Comparison of ENCODE assay signal across 1 cellular context in genomic region chr19:1290245-1290698, GRCh38.
TF ChIP-seq lines count a peak whose summit lies in the region.

No MANE protein-coding gene starts in this region.

TF ChIP-seq in HepG2, 621 proteins besides CTCF, POLR2A, EP300 and RAD21 (continues in another document):
- no peak for TF ChIP-seq ZNF343 (CRISPR knock-in tag; IDR thresholded peaks at IDR 0.05)
- TF ChIP-seq, protein P1, sequence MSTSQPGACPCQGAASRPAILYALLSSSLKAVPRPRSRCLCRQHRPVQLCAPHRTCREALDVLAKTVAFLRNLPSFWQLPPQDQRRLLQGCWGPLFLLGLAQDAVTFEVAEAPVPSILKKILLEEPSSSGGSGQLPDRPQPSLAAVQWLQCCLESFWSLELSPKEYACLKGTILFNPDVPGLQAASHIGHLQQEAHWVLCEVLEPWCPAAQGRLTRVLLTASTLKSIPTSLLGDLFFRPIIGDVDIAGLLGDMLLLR (CRISPR knock-in tag; IDR thresholded peaks at IDR 0.05): peak; percentile 9; the same call in 1 of the 2 replicates
- no peak for TF ChIP-seq ARID4A (CRISPR knock-in tag; IDR thresholded peaks at IDR 0.05; ENCODE audit: borderline replicate concordance)
- TF ChIP-seq ZSCAN29 (CRISPR knock-in tag; conservative IDR thresholded peaks at IDR 0.05): no peak
- no peak for TF ChIP-seq ZNF3 (CRISPR knock-in tag; IDR thresholded peaks at IDR 0.05)
- TF ChIP-seq, protein P2, sequence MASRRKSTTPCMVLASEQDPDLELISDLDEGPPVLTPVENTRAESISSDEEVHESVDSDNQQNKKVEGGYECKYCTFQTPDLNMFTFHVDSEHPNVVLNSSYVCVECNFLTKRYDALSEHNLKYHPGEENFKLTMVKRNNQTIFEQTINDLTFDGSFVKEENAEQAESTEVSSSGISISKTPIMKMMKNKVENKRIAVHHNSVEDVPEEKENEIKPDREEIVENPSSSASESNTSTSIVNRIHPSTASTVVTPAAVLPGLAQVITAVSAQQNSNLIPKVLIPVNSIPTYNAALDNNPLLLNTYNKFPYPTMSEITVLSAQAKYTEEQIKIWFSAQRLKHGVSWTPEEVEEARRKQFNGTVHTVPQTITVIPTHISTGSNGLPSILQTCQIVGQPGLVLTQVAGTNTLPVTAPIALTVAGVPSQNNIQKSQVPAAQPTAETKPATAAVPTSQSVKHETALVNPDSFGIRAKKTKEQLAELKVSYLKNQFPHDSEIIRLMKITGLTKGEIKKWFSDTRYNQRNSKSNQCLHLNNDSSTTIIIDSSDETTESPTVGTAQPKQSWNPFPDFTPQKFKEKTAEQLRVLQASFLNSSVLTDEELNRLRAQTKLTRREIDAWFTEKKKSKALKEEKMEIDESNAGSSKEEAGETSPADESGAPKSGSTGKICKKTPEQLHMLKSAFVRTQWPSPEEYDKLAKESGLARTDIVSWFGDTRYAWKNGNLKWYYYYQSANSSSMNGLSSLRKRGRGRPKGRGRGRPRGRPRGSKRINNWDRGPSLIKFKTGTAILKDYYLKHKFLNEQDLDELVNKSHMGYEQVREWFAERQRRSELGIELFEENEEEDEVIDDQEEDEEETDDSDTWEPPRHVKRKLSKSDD (CRISPR knock-in tag; IDR thresholded peaks at IDR 0.05; ENCODE audit: low read depth): no peak
- TF ChIP-seq ZNF136 (CRISPR knock-in tag; IDR thresholded peaks at IDR 0.05; ENCODE audit: low read depth): 0 out of 2 replicates have a peak, but pooled peaks have one; percentile 10
- 0 out of 2 replicates have a peak, but pooled peaks have one; percentile 54 for TF ChIP-seq ZC3H4 (CRISPR knock-in tag; IDR thresholded peaks at IDR 0.05; ENCODE audit: borderline replicate concordance)
- TF ChIP-seq SP2 (CRISPR knock-in tag; IDR thresholded peaks at IDR 0.05): no peak
- TF ChIP-seq KDM5A (IDR thresholded peaks at IDR 0.05; ENCODE audit: borderline replicate concordance, low read length): no peak
- no peak for TF ChIP-seq ZNF10 (CRISPR knock-in tag; IDR thresholded peaks at IDR 0.05; ENCODE audit: borderline replicate concordance, low read depth)
- no peak for TF ChIP-seq RXRA (CRISPR knock-in tag; IDR thresholded peaks at IDR 0.05)
- 0 out of 2 replicates have a peak, but pooled peaks have one; percentile 1 for TF ChIP-seq CAMTA2 (CRISPR knock-in tag; IDR thresholded peaks at IDR 0.05; ENCODE audit: borderline replicate concordance)
- no peak for TF ChIP-seq RFXANK (CRISPR knock-in tag; IDR thresholded peaks at IDR 0.05)
- no peak for TF ChIP-seq NRL (CRISPR knock-in tag; IDR thresholded peaks at IDR 0.05; ENCODE audit: borderline replicate concordance)
- TF ChIP-seq, protein P3, sequence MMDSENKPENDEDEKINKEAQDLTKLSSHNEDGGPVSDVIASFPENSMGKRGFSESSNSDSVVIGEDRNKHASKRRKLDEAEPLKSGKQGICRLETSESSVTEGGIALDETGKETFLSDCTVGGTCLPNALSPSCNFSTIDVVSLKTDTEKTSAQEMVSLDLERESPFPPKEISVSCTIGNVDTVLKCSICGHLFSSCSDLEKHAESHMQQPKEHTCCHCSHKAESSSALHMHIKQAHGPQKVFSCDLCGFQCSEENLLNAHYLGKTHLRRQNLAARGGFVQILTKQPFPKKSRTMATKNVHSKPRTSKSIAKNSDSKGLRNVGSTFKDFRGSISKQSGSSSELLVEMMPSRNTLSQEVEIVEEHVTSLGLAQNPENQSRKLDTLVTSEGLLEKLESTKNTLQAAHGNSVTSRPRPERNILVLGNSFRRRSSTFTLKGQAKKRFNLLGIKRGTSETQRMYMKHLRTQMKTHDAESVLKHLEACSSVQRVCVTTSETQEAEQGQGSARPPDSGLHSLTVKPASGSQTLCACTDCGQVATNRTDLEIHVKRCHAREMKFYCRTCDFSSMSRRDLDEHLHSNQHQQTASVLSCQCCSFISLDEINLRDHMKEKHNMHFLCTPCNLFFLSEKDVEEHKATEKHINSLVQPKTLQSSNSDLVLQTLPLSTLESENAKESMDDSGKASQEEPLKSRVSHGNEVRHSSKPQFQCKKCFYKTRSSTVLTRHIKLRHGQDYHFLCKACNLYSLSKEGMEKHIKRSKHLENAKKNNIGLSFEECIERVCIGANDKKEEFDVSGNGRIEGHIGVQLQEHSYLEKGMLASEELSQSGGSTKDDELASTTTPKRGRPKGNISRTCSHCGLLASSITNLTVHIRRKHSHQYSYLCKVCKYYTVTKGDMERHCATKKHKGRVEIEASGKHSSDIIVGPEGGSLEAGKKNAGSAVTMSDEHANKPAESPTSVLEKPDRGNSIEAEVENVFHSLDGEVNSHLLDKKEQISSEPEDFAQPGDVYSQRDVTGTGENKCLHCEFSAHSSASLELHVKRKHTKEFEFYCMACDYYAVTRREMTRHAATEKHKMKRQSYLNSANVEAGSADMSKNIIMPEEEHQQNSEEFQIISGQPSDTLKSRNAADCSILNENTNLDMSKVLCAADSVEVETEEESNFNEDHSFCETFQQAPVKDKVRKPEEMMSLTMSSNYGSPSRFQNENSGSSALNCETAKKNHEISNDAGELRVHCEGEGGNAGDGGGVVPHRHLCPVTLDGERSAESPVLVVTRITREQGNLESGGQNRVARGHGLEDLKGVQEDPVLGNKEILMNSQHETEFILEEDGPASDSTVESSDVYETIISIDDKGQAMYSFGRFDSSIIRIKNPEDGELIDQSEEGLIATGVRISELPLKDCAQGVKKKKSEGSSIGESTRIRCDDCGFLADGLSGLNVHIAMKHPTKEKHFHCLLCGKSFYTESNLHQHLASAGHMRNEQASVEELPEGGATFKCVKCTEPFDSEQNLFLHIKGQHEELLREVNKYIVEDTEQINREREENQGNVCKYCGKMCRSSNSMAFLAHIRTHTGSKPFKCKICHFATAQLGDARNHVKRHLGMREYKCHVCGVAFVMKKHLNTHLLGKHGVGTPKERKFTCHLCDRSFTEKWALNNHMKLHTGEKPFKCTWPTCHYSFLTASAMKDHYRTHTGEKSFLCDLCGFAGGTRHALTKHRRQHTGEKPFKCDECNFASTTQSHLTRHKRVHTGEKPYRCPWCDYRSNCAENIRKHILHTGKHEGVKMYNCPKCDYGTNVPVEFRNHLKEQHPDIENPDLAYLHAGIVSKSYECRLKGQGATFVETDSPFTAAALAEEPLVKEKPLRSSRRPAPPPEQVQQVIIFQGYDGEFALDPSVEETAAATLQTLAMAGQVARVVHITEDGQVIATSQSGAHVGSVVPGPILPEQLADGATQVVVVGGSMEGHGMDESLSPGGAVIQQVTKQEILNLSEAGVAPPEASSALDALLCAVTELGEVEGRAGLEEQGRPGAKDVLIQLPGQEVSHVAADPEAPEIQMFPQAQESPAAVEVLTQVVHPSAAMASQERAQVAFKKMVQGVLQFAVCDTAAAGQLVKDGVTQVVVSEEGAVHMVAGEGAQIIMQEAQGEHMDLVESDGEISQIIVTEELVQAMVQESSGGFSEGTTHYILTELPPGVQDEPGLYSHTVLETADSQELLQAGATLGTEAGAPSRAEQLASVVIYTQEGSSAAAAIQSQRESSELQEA (CRISPR knock-in tag; IDR thresholded peaks at IDR 0.05; ENCODE audit: not compliant biosample characterization): peak; percentile 38
- TF ChIP-seq MYC (CRISPR knock-in tag; IDR thresholded peaks at IDR 0.05; ENCODE audit: borderline replicate concordance): no peak
- no peak for TF ChIP-seq MIXL1 (CRISPR knock-in tag; IDR thresholded peaks at IDR 0.05)
- no peak; the same call in 1 of the 2 replicates for TF ChIP-seq ZNF709 (CRISPR knock-in tag; IDR thresholded peaks at IDR 0.05)
- TF ChIP-seq, protein P4, sequence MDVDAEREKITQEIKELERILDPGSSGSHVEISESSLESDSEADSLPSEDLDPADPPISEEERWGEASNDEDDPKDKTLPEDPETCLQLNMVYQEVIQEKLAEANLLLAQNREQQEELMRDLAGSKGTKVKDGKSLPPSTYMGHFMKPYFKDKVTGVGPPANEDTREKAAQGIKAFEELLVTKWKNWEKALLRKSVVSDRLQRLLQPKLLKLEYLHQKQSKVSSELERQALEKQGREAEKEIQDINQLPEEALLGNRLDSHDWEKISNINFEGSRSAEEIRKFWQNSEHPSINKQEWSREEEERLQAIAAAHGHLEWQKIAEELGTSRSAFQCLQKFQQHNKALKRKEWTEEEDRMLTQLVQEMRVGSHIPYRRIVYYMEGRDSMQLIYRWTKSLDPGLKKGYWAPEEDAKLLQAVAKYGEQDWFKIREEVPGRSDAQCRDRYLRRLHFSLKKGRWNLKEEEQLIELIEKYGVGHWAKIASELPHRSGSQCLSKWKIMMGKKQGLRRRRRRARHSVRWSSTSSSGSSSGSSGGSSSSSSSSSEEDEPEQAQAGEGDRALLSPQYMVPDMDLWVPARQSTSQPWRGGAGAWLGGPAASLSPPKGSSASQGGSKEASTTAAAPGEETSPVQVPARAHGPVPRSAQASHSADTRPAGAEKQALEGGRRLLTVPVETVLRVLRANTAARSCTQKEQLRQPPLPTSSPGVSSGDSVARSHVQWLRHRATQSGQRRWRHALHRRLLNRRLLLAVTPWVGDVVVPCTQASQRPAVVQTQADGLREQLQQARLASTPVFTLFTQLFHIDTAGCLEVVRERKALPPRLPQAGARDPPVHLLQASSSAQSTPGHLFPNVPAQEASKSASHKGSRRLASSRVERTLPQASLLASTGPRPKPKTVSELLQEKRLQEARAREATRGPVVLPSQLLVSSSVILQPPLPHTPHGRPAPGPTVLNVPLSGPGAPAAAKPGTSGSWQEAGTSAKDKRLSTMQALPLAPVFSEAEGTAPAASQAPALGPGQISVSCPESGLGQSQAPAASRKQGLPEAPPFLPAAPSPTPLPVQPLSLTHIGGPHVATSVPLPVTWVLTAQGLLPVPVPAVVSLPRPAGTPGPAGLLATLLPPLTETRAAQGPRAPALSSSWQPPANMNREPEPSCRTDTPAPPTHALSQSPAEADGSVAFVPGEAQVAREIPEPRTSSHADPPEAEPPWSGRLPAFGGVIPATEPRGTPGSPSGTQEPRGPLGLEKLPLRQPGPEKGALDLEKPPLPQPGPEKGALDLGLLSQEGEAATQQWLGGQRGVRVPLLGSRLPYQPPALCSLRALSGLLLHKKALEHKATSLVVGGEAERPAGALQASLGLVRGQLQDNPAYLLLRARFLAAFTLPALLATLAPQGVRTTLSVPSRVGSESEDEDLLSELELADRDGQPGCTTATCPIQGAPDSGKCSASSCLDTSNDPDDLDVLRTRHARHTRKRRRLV (CRISPR knock-in tag; IDR thresholded peaks at IDR 0.05): 0 out of 2 replicates have a peak, but pooled peaks have one; percentile 6
- TF ChIP-seq ZSCAN12 (CRISPR knock-in tag; IDR thresholded peaks at IDR 0.05): no peak
- no peak for TF ChIP-seq GATAD2A (CRISPR knock-in tag; IDR thresholded peaks at IDR 0.05)
- no peak for TF ChIP-seq ZNF367 (CRISPR knock-in tag; IDR thresholded peaks at IDR 0.05; ENCODE audit: borderline replicate concordance)
- no peak for TF ChIP-seq CHD2 (IDR thresholded peaks at IDR 0.05; ENCODE audit: low read depth, low read length)
- TF ChIP-seq, protein P5, sequence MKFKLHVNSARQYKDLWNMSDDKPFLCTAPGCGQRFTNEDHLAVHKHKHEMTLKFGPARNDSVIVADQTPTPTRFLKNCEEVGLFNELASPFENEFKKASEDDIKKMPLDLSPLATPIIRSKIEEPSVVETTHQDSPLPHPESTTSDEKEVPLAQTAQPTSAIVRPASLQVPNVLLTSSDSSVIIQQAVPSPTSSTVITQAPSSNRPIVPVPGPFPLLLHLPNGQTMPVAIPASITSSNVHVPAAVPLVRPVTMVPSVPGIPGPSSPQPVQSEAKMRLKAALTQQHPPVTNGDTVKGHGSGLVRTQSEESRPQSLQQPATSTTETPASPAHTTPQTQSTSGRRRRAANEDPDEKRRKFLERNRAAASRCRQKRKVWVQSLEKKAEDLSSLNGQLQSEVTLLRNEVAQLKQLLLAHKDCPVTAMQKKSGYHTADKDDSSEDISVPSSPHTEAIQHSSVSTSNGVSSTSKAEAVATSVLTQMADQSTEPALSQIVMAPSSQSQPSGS (CRISPR knock-in tag; IDR thresholded peaks at IDR 0.05): 0 out of 2 replicates have a peak, but pooled peaks have one; percentile 3
- TF ChIP-seq ZNF546 (CRISPR knock-in tag; conservative IDR thresholded peaks at IDR 0.05): no peak
- TF ChIP-seq ZNF788 (CRISPR knock-in tag; IDR thresholded peaks at IDR 0.05; ENCODE audit: borderline replicate concordance): no peak
- no peak for TF ChIP-seq HNRNPL (IDR thresholded peaks at IDR 0.05; ENCODE audit: low read depth, low read length)
- TF ChIP-seq YEATS2 (CRISPR knock-in tag; IDR thresholded peaks at IDR 0.05; ENCODE audit: borderline replicate concordance): no peak
- no peak for TF ChIP-seq ZMAT3 (CRISPR knock-in tag; conservative IDR thresholded peaks at IDR 0.05)
- no peak for TF ChIP-seq THYN1 (CRISPR knock-in tag; IDR thresholded peaks at IDR 0.05; ENCODE audit: borderline replicate concordance, low read depth)
- no peak for TF ChIP-seq ZNF350 (CRISPR knock-in tag; IDR thresholded peaks at IDR 0.05; ENCODE audit: borderline replicate concordance, low read depth)
- TF ChIP-seq, protein P6, sequence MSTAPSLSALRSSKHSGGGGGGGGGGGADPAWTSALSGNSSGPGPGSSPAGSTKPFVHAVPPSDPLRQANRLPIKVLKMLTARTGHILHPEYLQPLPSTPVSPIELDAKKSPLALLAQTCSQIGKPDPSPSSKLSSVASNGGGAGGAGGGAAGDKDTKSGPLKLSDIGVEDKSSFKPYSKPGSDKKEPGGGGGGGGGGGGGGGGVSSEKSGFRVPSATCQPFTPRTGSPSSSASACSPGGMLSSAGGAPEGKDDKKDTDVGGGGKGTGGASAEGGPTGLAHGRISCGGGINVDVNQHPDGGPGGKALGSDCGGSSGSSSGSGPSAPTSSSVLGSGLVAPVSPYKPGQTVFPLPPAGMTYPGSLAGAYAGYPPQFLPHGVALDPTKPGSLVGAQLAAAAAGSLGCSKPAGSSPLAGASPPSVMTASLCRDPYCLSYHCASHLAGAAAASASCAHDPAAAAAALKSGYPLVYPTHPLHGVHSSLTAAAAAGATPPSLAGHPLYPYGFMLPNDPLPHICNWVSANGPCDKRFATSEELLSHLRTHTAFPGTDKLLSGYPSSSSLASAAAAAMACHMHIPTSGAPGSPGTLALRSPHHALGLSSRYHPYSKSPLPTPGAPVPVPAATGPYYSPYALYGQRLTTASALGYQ (CRISPR knock-in tag; IDR thresholded peaks at IDR 0.05): no peak
